ENCODE assay signal across 8 cellular contexts in genomic region chr2:120109186-120110061, GRCh38.
DNase-seq lines count a peak whose midpoint lies in the region; ATAC-seq and TF ChIP-seq lines count a peak whose summit lies in the region.

No MANE protein-coding gene starts in this region.

- ATAC-seq in naive thymus-derived CD8-positive, alpha-beta T cell: peak; percentile 83 to 95
- ATAC-seq in GM18861 (IDR thresholded peaks at IDR 0.05; ENCODE audit: unreplicated experiment): no peak

- POLR2A ChIA-PET in naive thymus-derived CD8-positive, alpha-beta T cell (lab: Charles Lee): interaction anchor here (1.1 to 3.1 kb wide), 2 partner anchors 65 to 67 kb away, joined by 4 to 30 read pairs; no protein-coding TSS in a partner anchor

- peak; percentile 76 for DNase-seq in activated CD4-positive, alpha-beta T cell treated with anti-CD3 and anti-CD28 coated beads, Interleukin-2, amount 10 ng/mL, durations not matched to agents 24 days and 14 days
- no peak for DNase-seq in activated CD4-positive, alpha-beta T cell treated with anti-CD3 and anti-CD28 coated beads, Interleukin-2, amount 50 U/mL, for 48 hours
- DNase-seq in HT-29 (ENCODE audit: low spot score) (peak; percentile 52), SHP77 treated with DMSO at 0.1 percent for 48 hours (lab: John Stamatoyannopoulos, UW) (peak; percentile 2), endothelial cell (ENCODE audit: low spot score) (no peak), mesenteric fat pad (ENCODE audit: low spot score) (no peak)
- peak in 4 of 10 donors; percentile 5 to 65 (median 53) for DNase-seq in naive thymus-derived CD8-positive, alpha-beta T cell

- peak overlapping the region; percentile 58 for H3K4me3 Mint-ChIP-seq in activated CD4-positive, alpha-beta T cell treated with anti-CD3 and anti-CD28 coated beads, Interleukin-2, amount 10 ng/mL, durations not matched to agents 24 days and 14 days
- no peak overlapping the region for H3K4me3 Mint-ChIP-seq in endothelial cell (ENCODE audit: unreplicated experiment)
- H3K4me3 Mint-ChIP-seq in naive thymus-derived CD8-positive, alpha-beta T cell: peak overlapping the region; percentile 55 to 78 (median 72)

- peaks cover 21% of the 10 kb centered on the region for H3K4me1 Mint-ChIP-seq in activated CD4-positive, alpha-beta T cell treated with anti-CD3 and anti-CD28 coated beads, Interleukin-2, amount 10 ng/mL, durations not matched to agents 24 days and 14 days
- peaks cover 35% of the 10 kb centered on the region for H3K4me1 Mint-ChIP-seq in endothelial cell (ENCODE audit: unreplicated experiment)
- peaks cover 20 to 34% (median 31%) of the 10 kb centered on the region in 4 donors for H3K4me1 Mint-ChIP-seq in naive thymus-derived CD8-positive, alpha-beta T cell

- H3K9me3 Mint-ChIP-seq in activated CD4-positive, alpha-beta T cell treated with anti-CD3 and anti-CD28 coated beads, Interleukin-2, amount 10 ng/mL, durations not matched to agents 24 days and 14 days: no peaks in the 10 kb centered on the region
- H3K9me3 Mint-ChIP-seq in endothelial cell (ENCODE audit: unreplicated experiment): no peaks in the 10 kb centered on the region
- peaks cover 0 to 9% (median 0%) of the 10 kb centered on the region in 9 donors for H3K9me3 Mint-ChIP-seq in naive thymus-derived CD8-positive, alpha-beta T cell

- intact Hi-C loops in activated CD4-positive, alpha-beta T cell treated with anti-CD3 and anti-CD28 coated beads, Interleukin-2, amount 10 ng/mL, durations not matched to agents 24 days and 14 days (cut with micrococcal nuclease): loop anchor here (1.0 to 2.0 kb wide), 3 partner anchors 68 to 571 kb away; no protein-coding TSS in a partner anchor

- H3K36me3 Mint-ChIP-seq in activated CD4-positive, alpha-beta T cell treated with anti-CD3 and anti-CD28 coated beads, Interleukin-2, amount 10 ng/mL, durations not matched to agents 24 days and 14 days (ENCODE audit: low read depth): no peaks in the 10 kb centered on the region
- H3K36me3 Mint-ChIP-seq in endothelial cell (ENCODE audit: low read depth, unreplicated experiment): peaks cover 5% of the 10 kb centered on the region
- peaks cover 2 to 11% (median 2%) of the 10 kb centered on the region in 3 donors for H3K36me3 Mint-ChIP-seq in naive thymus-derived CD8-positive, alpha-beta T cell

- H3K27me3 Mint-ChIP-seq in activated CD4-positive, alpha-beta T cell treated with anti-CD3 and anti-CD28 coated beads, Interleukin-2, amount 10 ng/mL, durations not matched to agents 24 days and 14 days: peaks cover 26% of the 10 kb centered on the region
- peaks cover 3% of the 10 kb centered on the region for H3K27me3 Mint-ChIP-seq in endothelial cell (ENCODE audit: unreplicated experiment)
- no peaks in the 10 kb centered on the region for H3K27me3 Mint-ChIP-seq in naive thymus-derived CD8-positive, alpha-beta T cell

- H3K27ac Mint-ChIP-seq in activated CD4-positive, alpha-beta T cell treated with anti-CD3 and anti-CD28 coated beads, Interleukin-2, amount 10 ng/mL, durations not matched to agents 24 days and 14 days: peak overlapping the region; percentile 22
- H3K27ac Mint-ChIP-seq in endothelial cell (ENCODE audit: unreplicated experiment): peak overlapping the region; percentile 39
- H3K27ac Mint-ChIP-seq in naive thymus-derived CD8-positive, alpha-beta T cell: peak overlapping the region; percentile 7 to 92 (median 49)

- TF ChIP-seq CTCF in endothelial cell (IDR thresholded peaks at IDR 0.05; ENCODE audit: unreplicated experiment): no peak

Comparison
In these comparisons a context has a peak if more than half of its experiments do, and no peak if none do; other contexts are left out.
1. DNase-seq: peak in activated CD4-positive, alpha-beta T cell treated with anti-CD3 and anti-CD28 coated beads, Interleukin-2, amount 10 ng/mL, durations not matched to agents 24 days and 14 days (single experiment), HT-29 (single experiment) and SHP77 treated with DMSO at 0.1 percent for 48 hours (single experiment); none in activated CD4-positive, alpha-beta T cell treated with anti-CD3 and anti-CD28 coated beads, Interleukin-2, amount 50 U/mL, for 48 hours (0 of 2), endothelial cell (single experiment) and mesenteric fat pad (single experiment).
2. Peak in every context shown above with its lines, with median percentiles within 50 percentile points of each other: H3K27ac Mint-ChIP-seq.